In genomic region chr1:30492451-30492850, GRCh38 we compare ENCODE assay signal across 31 cellular contexts.
"Had no signal": no experiment of that assay in that cellular context is flagged by ENCODE, and none has a peak within 500 bp of the region (broad histone marks: within the 10 kb centered on the region; RNA-seq: fewer than 3 reads in every experiment).

No MANE protein-coding gene starts in this region.

- H3K4me3 ChIP-seq: ascending aorta, cardiac muscle cell had no signal

- H3K36me3 ChIP-seq: ascending aorta, cardiac muscle cell, WERI-Rb-1 had no signal

- DNase-seq: activated CD4-positive, alpha-beta memory T cell treated with anti-CD3 and anti-CD28 coated beads, Interleukin-2, amount 10 ng/mL, durations not matched to agents 7 days and 5 days; activated CD4-positive, alpha-beta T cell treated with anti-CD3 and anti-CD28 coated beads for 1 hour; activated CD4-positive, alpha-beta T cell treated with anti-CD3 and anti-CD28 coated beads for 36 hours; activated CD4-positive, alpha-beta T cell treated with anti-CD3 and anti-CD28 coated beads for 48 hours; activated CD4-positive, alpha-beta T cell treated with anti-CD3 and anti-CD28 coated beads, Interleukin-2, amount 10 ng/mL, durations not matched to agents 7 days and 5 days; activated CD4-positive, alpha-beta T cell treated with anti-CD3 and anti-CD28 coated beads, Interleukin-2, amount 50 U/mL, for 48 hours; activated CD4-positive, CD25-positive, alpha-beta regulatory T cell; activated CD8-positive, alpha-beta memory T cell treated with anti-CD3 and anti-CD28 coated beads for 24 hours; activated CD8-positive, alpha-beta memory T cell treated with anti-CD3 and anti-CD28 coated beads, Interleukin-2, amount 10 ng/mL, durations not matched to agents 7 days and 5 days; activated CD8-positive, alpha-beta memory T cell treated with anti-CD3 and anti-CD28 coated beads, Interleukin-2, amount 50 U/mL, for 48 hours; activated CD8-positive, alpha-beta T cell treated with anti-CD3 and anti-CD28 coated beads, Interleukin-2, amount 10 ng/mL, durations not matched to agents 7 days and 5 days; activated effector memory CD4-positive, alpha-beta T cell treated with Interleukin-2 at 50 U/mL for 16 hours; activated gamma-delta T cell; activated naive CD4-positive, alpha-beta T cell treated with anti-CD3 and anti-CD28 coated beads, Interleukin-2, amount 10 ng/mL, durations not matched to agents 7 days and 5 days; activated naive CD4-positive, alpha-beta T cell treated with Interleukin-2 at 50 U/mL for 16 hours; activated naive CD8-positive, alpha-beta T cell treated with anti-CD3 and anti-CD28 coated beads, Interleukin-2, amount 10 ng/mL, durations not matched to agents 7 days and 5 days; activated naive CD8-positive, alpha-beta T cell treated with anti-CD3 and anti-CD28 coated beads, Interleukin-2, amount 50 U/mL, for 24 hours; activated T-cell treated with anti-CD3 and anti-CD28 coated beads, Interleukin-2, amount 50 U/mL, for 24 hours; activated T-cell treated with anti-CD3 and anti-CD28 coated beads, Interleukin-2, amount 50 U/mL, for 48 hours; amygdala; anterior cingulate cortex; central memory CD4-positive, alpha-beta T cell; SW 1271; T-helper 1 cell; T-helper 2 cell; T-helper 9 cell; WERI-Rb-1 had no signal

- H3K4me1 ChIP-seq: ascending aorta had no signal

- ATAC-seq: activated CD4-positive, alpha-beta T cell treated with anti-CD3 and anti-CD28 coated beads for 36 hours; activated CD4-positive, CD25-positive, alpha-beta regulatory T cell treated with anti-CD3 and anti-CD28 coated beads, Interleukin-2, amount 50 U/mL, for 24 hours; activated CD8-positive, alpha-beta memory T cell treated with anti-CD3 and anti-CD28 coated beads, Interleukin-2, amount 10 ng/mL, durations not matched to agents 7 days and 5 days; activated CD8-positive, alpha-beta T cell treated with anti-CD3 and anti-CD28 coated beads, Interleukin-2, amount 10 ng/mL, durations not matched to agents 7 days and 5 days; activated naive CD8-positive, alpha-beta T cell treated with anti-CD3 and anti-CD28 coated beads, Interleukin-2, amount 50 U/mL, for 24 hours; WTC11 had no signal

- H3K27me3 ChIP-seq: ascending aorta, cardiac muscle cell had no signal

- H3K9me3 ChIP-seq: ascending aorta had no signal

- H3K27ac ChIP-seq: ascending aorta, cardiac muscle cell, WERI-Rb-1 had no signal
